In the genomic region with DNA sequence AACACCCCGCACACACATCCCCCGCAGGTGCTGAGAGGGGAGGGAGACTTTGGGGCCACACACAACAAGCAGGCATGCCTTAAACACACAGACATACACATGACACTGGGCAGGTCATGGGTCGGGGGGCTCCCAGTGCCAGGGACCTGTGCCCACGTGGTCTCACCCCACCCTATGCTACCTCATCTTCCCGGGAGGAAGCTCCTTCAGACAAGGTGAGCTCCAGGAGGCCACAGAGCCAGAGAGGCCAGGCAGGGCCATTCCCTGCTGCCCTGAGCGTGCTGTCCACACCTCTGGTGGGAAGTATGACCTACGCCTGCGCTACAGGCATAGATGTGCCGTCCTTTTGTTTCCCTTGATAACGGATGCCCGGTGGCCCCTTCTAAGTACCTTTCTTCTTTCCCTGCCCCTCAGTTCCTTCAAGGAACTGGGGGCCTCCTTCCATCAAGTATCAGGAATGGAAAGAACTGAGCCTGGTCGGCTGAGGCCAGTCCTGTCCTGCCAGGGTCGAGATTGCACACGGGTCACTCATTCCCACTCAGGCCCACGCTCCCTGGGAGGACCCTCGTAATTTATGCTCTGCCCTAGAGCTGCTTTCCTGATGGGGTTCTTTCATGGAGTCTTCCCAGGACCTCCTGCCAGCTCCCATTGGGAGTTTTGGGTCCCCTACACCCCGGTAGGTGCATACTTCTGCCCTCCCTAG, we compare ENCODE assay signal across 32 cellular contexts. TPM values are rescaled to one million over a fixed set of nuclear protein-coding genes. Genes with fewer than 3 reads are reported as not detected.
"Had no signal": no experiment of that assay in that cellular context is flagged by ENCODE, and none has a peak within 500 bp of the region (broad histone marks: within the 10 kb centered on the region; RNA-seq: fewer than 3 reads in every experiment).

No MANE protein-coding gene starts in this region.

- H3K4me1 ChIP-seq: colonic mucosa, gastrocnemius medialis, heart right ventricle, left lung, lower lobe of right lung had no signal

- H3K4me3 ChIP-seq: colonic mucosa, esophagus squamous epithelium, gastrocnemius medialis, heart right ventricle, left lung, lower lobe of right lung, mucosa of descending colon had no signal

- H3K9me3 ChIP-seq: colonic mucosa, esophagus squamous epithelium, gastrocnemius medialis, heart right ventricle, left lung, lower lobe of right lung, mucosa of descending colon had no signal

- FAIRE-seq: endometrium, islet of Langerhans, keratinocyte had no signal

- H3K9me3 Mint-ChIP-seq: dendritic cell treated with granulocyte-macrophage colony-stimulating factor and Interleukin-4, amounts not matched to agents 40 ng/mL and 50 ng/mL, for 4 days; effector memory CD8-positive, alpha-beta T cell; mesothelial cell of epicardium had no signal

- DNase-seq: colonic mucosa; cortex of kidney; effector CD8-positive, alpha-beta T cell; effector memory CD8-positive, alpha-beta T cell; endodermal cell; erythroblast; esophagus squamous epithelium; foreskin fibroblast; foreskin melanocyte; gastrocnemius medialis; head of caudate nucleus; heart right ventricle; hippocampal formation; left cardiac atrium; left ventricle myocardium superior; mesenchymal stem cell had no signal

- H3K4me1 Mint-ChIP-seq: endodermal cell, mesothelial cell of epicardium had no signal

- ATAC-seq: effector memory CD8-positive, alpha-beta T cell; esophagus mucosa; gastrocnemius medialis; heart right ventricle; left cardiac atrium; left lung; left ventricle myocardium superior; lower lobe of right lung; mucosa of descending colon had no signal

- H3K4me3 Mint-ChIP-seq: dendritic cell treated with granulocyte-macrophage colony-stimulating factor and Interleukin-4, amounts not matched to agents 40 ng/mL and 50 ng/mL, for 4 days; effector memory CD8-positive, alpha-beta T cell; endodermal cell; mesothelial cell of epicardium had no signal

- H3K36me3 ChIP-seq: colonic mucosa, esophagus squamous epithelium, gastrocnemius medialis, heart right ventricle, left lung, lower lobe of right lung had no signal

- H3K36me3 Mint-ChIP-seq: mesothelial cell of epicardium had no signal

- H3K27ac ChIP-seq: colonic mucosa, epithelial cell of prostate, esophagus squamous epithelium, gastrocnemius medialis, heart right ventricle, left lung, lower lobe of right lung had no signal

- H3K27ac Mint-ChIP-seq: dendritic cell treated with granulocyte-macrophage colony-stimulating factor and Interleukin-4, amounts not matched to agents 40 ng/mL and 50 ng/mL, for 4 days; effector memory CD8-positive, alpha-beta T cell; endodermal cell; mesothelial cell of epicardium had no signal

RNA-seq across cellular contexts. Expression of a gene that starts 4.7 kb away (rescaled TPM):
- total RNA-seq: colonic mucosa, dermis microvascular lymphatic vessel endothelial cell, endodermal cell, esophagus mucosa, esophagus squamous epithelium, gastrocnemius medialis, glomerular endothelial cell, kidney epithelial cell, left ventricle myocardium superior, lower leg skin, lung microvascular endothelial cell, mesothelial cell of epicardium, mucosa of descending colon, myocyte had no signal
- polyA plus RNA-seq: heart right ventricle, keratinocyte had no signal
